15 cellular contexts compared by ENCODE assay signal in the genomic region with DNA sequence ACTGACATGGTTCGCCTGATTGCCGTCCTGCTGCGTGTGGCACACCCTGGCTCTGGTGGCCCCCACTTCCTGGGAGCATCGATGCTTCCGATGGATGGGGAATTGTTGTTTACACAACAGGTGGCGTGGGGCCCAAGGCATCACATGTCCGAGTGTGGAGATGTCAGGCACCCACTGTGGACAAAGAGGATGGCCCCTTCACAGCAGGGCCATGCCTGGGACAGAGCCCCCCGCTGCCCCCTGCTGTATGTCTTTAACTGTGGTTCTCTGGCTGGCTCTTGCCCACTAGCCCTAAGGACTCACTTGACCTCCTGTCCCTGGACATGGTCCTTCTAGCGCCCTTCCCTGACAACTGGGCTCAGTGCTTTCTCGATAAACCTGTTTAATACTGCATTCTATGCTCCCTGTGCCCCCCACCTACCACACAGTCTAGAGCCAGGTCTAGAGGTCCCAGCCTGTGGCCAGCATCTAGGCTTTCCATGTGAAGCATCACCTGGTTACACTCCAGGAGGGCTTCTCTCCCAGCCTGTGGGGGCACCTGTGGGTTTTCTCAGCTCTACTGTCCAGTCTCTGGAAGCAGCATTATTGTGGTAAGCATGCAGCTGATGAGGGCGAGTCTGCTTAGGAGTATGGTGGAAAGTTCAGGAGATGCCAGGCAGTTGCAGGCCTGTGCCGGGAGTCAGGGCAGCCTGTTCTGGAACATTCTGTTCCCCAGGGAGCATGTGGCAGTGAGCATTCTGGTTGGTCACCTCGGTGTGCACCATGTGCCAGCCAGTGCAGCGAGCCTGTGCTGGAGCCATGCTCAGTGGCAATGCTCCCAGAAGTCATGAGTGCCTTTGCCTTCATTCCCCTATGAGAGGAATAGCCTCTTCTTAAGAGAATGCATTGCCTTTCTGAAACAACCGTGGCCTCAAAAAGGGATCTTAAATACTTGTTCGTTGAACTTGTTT.
"Had no signal": no experiment of that assay in that cellular context is flagged by ENCODE, and none has a peak within 500 bp of the region (broad histone marks: within the 10 kb centered on the region; RNA-seq: fewer than 3 reads in every experiment).

No MANE protein-coding gene starts in this region.

- H3K36me3 Mint-ChIP-seq: activated naive CD4-positive, alpha-beta T cell treated with anti-CD3 and anti-CD28 coated beads, Interleukin-2, amount 50 U/mL, for 24 hours; naive B cell had no signal

- H3K27ac Mint-ChIP-seq: activated naive CD4-positive, alpha-beta T cell treated with anti-CD3 and anti-CD28 coated beads, Interleukin-2, amount 50 U/mL, for 24 hours; dendritic cell treated with granulocyte-macrophage colony-stimulating factor and Interleukin-4, amounts not matched to agents 40 ng/mL and 50 ng/mL, for 4 days; effector memory CD8-positive, alpha-beta T cell; stimulated activated naive CD8-positive, alpha-beta T cell treated with anti-CD3 and anti-CD28 coated beads, Interleukin-15, amount 100 ng/mL, for 72 hours; T-helper 2 cell treated with Interferon-gamma antibody and Interleukin-4, amounts not matched to agents 5 μg/mL and 100 μg/mL, for 36 hours had no signal

- DNase-seq: activated CD4-positive, alpha-beta T cell treated with anti-CD3 and anti-CD28 coated beads for 1 hour; activated CD4-positive, alpha-beta T cell treated with anti-CD3 and anti-CD28 coated beads, Interleukin-2, amount 50 U/mL, for 48 hours; activated CD8-positive, alpha-beta memory T cell treated with anti-CD3 and anti-CD28 coated beads, Interleukin-2, amount 50 U/mL, for 48 hours; effector memory CD8-positive, alpha-beta T cell; hippocampal formation; naive B cell; stimulated activated CD4-positive, alpha-beta T cell treated with anti-CD3 and anti-CD28 coated beads, Interleukin-4, amount 100 ng/mL, for 4 hours; stimulated activated naive CD8-positive, alpha-beta T cell treated with anti-CD3 and anti-CD28 coated beads, Interleukin-15, amount 100 ng/mL, for 72 hours; SW 1271; uterus had no signal

- H3K4me1 ChIP-seq: uterus had no signal

- H3K36me3 ChIP-seq: thoracic aorta, uterus had no signal

- H3K27ac ChIP-seq: thoracic aorta, uterus had no signal

- H3K4me1 Mint-ChIP-seq: activated naive CD4-positive, alpha-beta T cell treated with anti-CD3 and anti-CD28 coated beads, Interleukin-2, amount 50 U/mL, for 24 hours; central memory CD8-positive, alpha-beta T cell; naive B cell; stimulated activated naive CD8-positive, alpha-beta T cell treated with anti-CD3 and anti-CD28 coated beads, Interleukin-15, amount 100 ng/mL, for 72 hours had no signal

- ATAC-seq: effector memory CD8-positive, alpha-beta T cell; stimulated activated naive CD8-positive, alpha-beta T cell treated with anti-CD3 and anti-CD28 coated beads, Interleukin-15, amount 100 ng/mL, for 72 hours had no signal

- H3K27me3 ChIP-seq: uterus had no signal

- H3K4me3 Mint-ChIP-seq: activated naive CD4-positive, alpha-beta T cell treated with anti-CD3 and anti-CD28 coated beads, Interleukin-2, amount 50 U/mL, for 24 hours; central memory CD8-positive, alpha-beta T cell; dendritic cell treated with granulocyte-macrophage colony-stimulating factor and Interleukin-4, amounts not matched to agents 40 ng/mL and 50 ng/mL, for 4 days; effector memory CD8-positive, alpha-beta T cell; stimulated activated naive CD8-positive, alpha-beta T cell treated with anti-CD3 and anti-CD28 coated beads, Interleukin-15, amount 100 ng/mL, for 72 hours; T-helper 2 cell treated with Interferon-gamma antibody and Interleukin-4, amounts not matched to agents 5 μg/mL and 100 μg/mL, for 36 hours had no signal

- H3K27me3 Mint-ChIP-seq: activated naive CD4-positive, alpha-beta T cell treated with anti-CD3 and anti-CD28 coated beads, Interleukin-2, amount 50 U/mL, for 24 hours; central memory CD8-positive, alpha-beta T cell; dendritic cell treated with granulocyte-macrophage colony-stimulating factor and Interleukin-4, amounts not matched to agents 40 ng/mL and 50 ng/mL, for 4 days; stimulated activated naive CD8-positive, alpha-beta T cell treated with anti-CD3 and anti-CD28 coated beads, Interleukin-15, amount 100 ng/mL, for 72 hours had no signal

- H3K4me3 ChIP-seq: thoracic aorta, uterus had no signal

- H3K9me3 Mint-ChIP-seq: activated naive CD4-positive, alpha-beta T cell treated with anti-CD3 and anti-CD28 coated beads, Interleukin-2, amount 50 U/mL, for 24 hours; central memory CD8-positive, alpha-beta T cell; dendritic cell treated with granulocyte-macrophage colony-stimulating factor and Interleukin-4, amounts not matched to agents 40 ng/mL and 50 ng/mL, for 4 days; effector memory CD8-positive, alpha-beta T cell; naive B cell; stimulated activated naive CD8-positive, alpha-beta T cell treated with anti-CD3 and anti-CD28 coated beads, Interleukin-15, amount 100 ng/mL, for 72 hours; T-helper 2 cell treated with Interferon-gamma antibody and Interleukin-4, amounts not matched to agents 5 μg/mL and 100 μg/mL, for 36 hours had no signal

- H3K9me3 ChIP-seq: thoracic aorta, uterus had no signal
